Comparison of ENCODE assay signal across 34 cellular contexts in the genomic region with DNA sequence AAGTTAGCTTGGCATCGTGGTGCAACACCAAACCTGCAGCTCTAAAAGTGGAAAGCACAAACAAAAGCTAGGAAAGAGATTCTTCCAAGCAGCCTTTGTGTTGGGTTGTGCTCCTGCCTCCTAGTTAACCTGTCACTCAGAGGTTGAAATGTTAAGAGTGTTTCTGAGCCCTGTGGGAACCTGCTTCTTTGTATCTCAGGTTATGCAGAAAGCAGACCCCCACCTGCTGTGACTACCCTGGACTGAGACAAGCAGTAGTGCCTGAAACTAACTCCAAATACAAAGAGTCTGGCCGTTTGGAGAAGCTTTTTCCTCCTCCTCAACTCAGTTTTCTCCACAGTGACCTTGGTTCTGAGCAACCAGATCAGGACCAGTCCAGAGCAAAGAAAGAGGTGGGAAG.
"Had no signal": no experiment of that assay in that cellular context is flagged by ENCODE, and none has a peak within 500 bp of the region (broad histone marks: within the 10 kb centered on the region; RNA-seq: fewer than 3 reads in every experiment).

No MANE protein-coding gene starts in this region.

- H3K4me1 Mint-ChIP-seq: activated CD4-positive, alpha-beta T cell treated with anti-CD3 and anti-CD28 coated beads for 36 hours; activated CD4-positive, alpha-beta T cell treated with anti-CD3 and anti-CD28 coated beads, Interleukin-2, amount 10 ng/mL, durations not matched to agents 7 days and 5 days had no signal

- H3K27me3 Mint-ChIP-seq: activated CD4-positive, alpha-beta T cell treated with anti-CD3 and anti-CD28 coated beads for 36 hours; activated CD4-positive, alpha-beta T cell treated with anti-CD3 and anti-CD28 coated beads, Interleukin-2, amount 10 ng/mL, durations not matched to agents 7 days and 5 days had no signal

- DNase-seq: activated CD4-positive, alpha-beta T cell treated with anti-CD3 and anti-CD28 coated beads for 36 hours; activated CD4-positive, alpha-beta T cell treated with anti-CD3 and anti-CD28 coated beads, Interleukin-2, amount 10 ng/mL, durations not matched to agents 7 days and 5 days; activated CD4-positive, alpha-beta T cell treated with anti-CD3 and anti-CD28 coated beads, Interleukin-2, amount 50 U/mL, for 48 hours; activated CD8-positive, alpha-beta memory T cell treated with anti-CD3 and anti-CD28 coated beads, Interleukin-2, amount 50 U/mL, for 4 hours; activated CD8-positive, alpha-beta T cell treated with anti-CD3 and anti-CD28 coated beads, Interleukin-2, amount 10 ng/mL, durations not matched to agents 7 days and 5 days; activated gamma-delta T cell treated with Interleukin-2 at 50 U/mL for 16 hours; activated naive CD4-positive, alpha-beta T cell treated with anti-CD3 and anti-CD28 coated beads for 36 hours; activated T-cell treated with anti-CD3 and anti-CD28 coated beads for 4 hours; activated T-cell treated with anti-CD3 and anti-CD28 coated beads, Interleukin-2, amount 50 U/mL, for 4 hours; adrenal gland; body of pancreas; Kasumi-1; KG1; MG63; NCI-H1048; NCI-H1105 treated with DMSO at 0.1 percent for 48 hours; NCI-H1436; NCI-H1694; NCI-H1930; NCI-H2081 treated with DMSO at 0.1 percent for 48 hours; NCI-H2171; NCI-H510A; NCI-H526; NCI-H748 treated with DMSO at 0.1 percent for 48 hours; NK-92 treated with Interleukin-12 subunit alpha and Interleukin-12 subunit beta, amount 100 ng/mL, for 24 hours; Right ventricle myocardium superior; T1000 had no signal

- H3K27ac ChIP-seq: adrenal gland, body of pancreas, breast epithelium, SK-N-MC had no signal

- H3K27me3 ChIP-seq: adrenal gland, body of pancreas, breast epithelium, MG63 had no signal

- H3K4me3 Mint-ChIP-seq: activated CD4-positive, alpha-beta T cell treated with anti-CD3 and anti-CD28 coated beads for 36 hours; activated CD4-positive, alpha-beta T cell treated with anti-CD3 and anti-CD28 coated beads, Interleukin-2, amount 10 ng/mL, durations not matched to agents 7 days and 5 days; activated CD8-positive, alpha-beta T cell treated with anti-CD3 and anti-CD28 coated beads, Interleukin-2, amount 10 ng/mL, durations not matched to agents 7 days and 5 days; activated naive CD4-positive, alpha-beta T cell treated with anti-CD3 and anti-CD28 coated beads for 36 hours; activated T-cell treated with anti-CD3 and anti-CD28 coated beads, Interleukin-2, amount 50 U/mL, for 4 hours; activated T-helper 1 cell treated with anti-CD3 and anti-CD28 coated beads, Interleukin-12 subunit alpha, Interleukin-12 subunit beta, Interleukin-2, Interleukin-4 antibody, amounts not matched to agents 30 ng/mL and 10 ng/mL and 1 ng/mL, durations not matched to agents 14 hours and 24 hours and 36 hours had no signal

- ATAC-seq: activated CD4-positive, alpha-beta T cell treated with anti-CD3 and anti-CD28 coated beads for 36 hours; activated CD4-positive, CD25-positive, alpha-beta regulatory T cell treated with anti-CD3 and anti-CD28 coated beads, Interleukin-2, amount 50 U/mL, for 24 hours; activated CD8-positive, alpha-beta T cell treated with anti-CD3 and anti-CD28 coated beads, Interleukin-2, amount 10 ng/mL, durations not matched to agents 7 days and 5 days; activated naive CD4-positive, alpha-beta T cell treated with anti-CD3 and anti-CD28 coated beads, Interleukin-2, amount 50 U/mL, for 72 hours; activated T-cell treated with anti-CD3 and anti-CD28 coated beads, Interleukin-2, amount 50 U/mL, for 4 hours; body of pancreas had no signal

- H3K27ac Mint-ChIP-seq: activated CD4-positive, alpha-beta T cell treated with anti-CD3 and anti-CD28 coated beads for 36 hours; activated CD4-positive, alpha-beta T cell treated with anti-CD3 and anti-CD28 coated beads, Interleukin-2, amount 10 ng/mL, durations not matched to agents 7 days and 5 days; activated CD8-positive, alpha-beta T cell treated with anti-CD3 and anti-CD28 coated beads, Interleukin-2, amount 10 ng/mL, durations not matched to agents 7 days and 5 days; activated naive CD4-positive, alpha-beta T cell treated with anti-CD3 and anti-CD28 coated beads for 36 hours; activated naive CD4-positive, alpha-beta T cell treated with anti-CD3 and anti-CD28 coated beads, Interleukin-2, amount 50 U/mL, for 72 hours; activated T-helper 1 cell treated with anti-CD3 and anti-CD28 coated beads, Interleukin-12 subunit alpha, Interleukin-12 subunit beta, Interleukin-2, Interleukin-4 antibody, amounts not matched to agents 30 ng/mL and 10 ng/mL and 1 ng/mL, durations not matched to agents 14 hours and 24 hours and 36 hours had no signal

- H3K4me3 ChIP-seq: adrenal gland, body of pancreas, breast epithelium, MG63, SK-N-MC had no signal

- H3K36me3 Mint-ChIP-seq: activated naive CD4-positive, alpha-beta T cell treated with anti-CD3 and anti-CD28 coated beads, Interleukin-2, amount 50 U/mL, for 72 hours had no signal

- H3K36me3 ChIP-seq: adrenal gland, breast epithelium, MG63 had no signal

- H3K9me3 ChIP-seq: body of pancreas had no signal

- H3K4me1 ChIP-seq: adrenal gland, body of pancreas, breast epithelium had no signal

- FAIRE-seq: astrocyte, TTC549 had no signal
